17 cellular contexts compared by ENCODE assay signal in genomic region chr1:90347366-90347765, GRCh38.
"Had no signal": no experiment of that assay in that cellular context is flagged by ENCODE, and none has a peak within 500 bp of the region (broad histone marks: within the 10 kb centered on the region; RNA-seq: fewer than 3 reads in every experiment).

No MANE protein-coding gene starts in this region.

- H3K4me1 Mint-ChIP-seq: activated CD4-positive, alpha-beta T cell treated with anti-CD3 and anti-CD28 coated beads, Interleukin-2, amount 10 ng/mL, durations not matched to agents 7 days and 5 days; mesothelial cell of epicardium; naive B cell had no signal

- H3K36me3 ChIP-seq: esophagus squamous epithelium, left ventricle myocardium inferior, right atrium auricular region, tibial nerve had no signal

- H3K4me1 ChIP-seq: left ventricle myocardium inferior, right atrium auricular region, tibial nerve had no signal

- H3K27ac ChIP-seq: esophagus squamous epithelium, left ventricle myocardium inferior, right atrium auricular region, tibial nerve had no signal

- ATAC-seq: activated naive CD4-positive, alpha-beta T cell treated with anti-CD3 and anti-CD28 coated beads, Interleukin-2, amount 50 U/mL, for 72 hours had no signal

- H3K27me3 Mint-ChIP-seq: naive B cell had no signal

- H3K27ac Mint-ChIP-seq: activated CD4-positive, alpha-beta T cell treated with anti-CD3 and anti-CD28 coated beads, Interleukin-2, amount 10 ng/mL, durations not matched to agents 7 days and 5 days; activated naive CD4-positive, alpha-beta T cell treated with anti-CD3 and anti-CD28 coated beads, Interleukin-2, amount 50 U/mL, for 72 hours; brain; mesothelial cell of epicardium; naive B cell had no signal

- H3K4me3 ChIP-seq: esophagus squamous epithelium, left ventricle myocardium inferior, right atrium auricular region, smooth muscle cell, tibial nerve had no signal

- DNase-seq: activated CD4-positive, alpha-beta T cell treated with anti-CD3 and anti-CD28 coated beads, Interleukin-2, amount 10 ng/mL, durations not matched to agents 7 days and 5 days; activated CD4-positive, CD25-positive, alpha-beta regulatory T cell; activated T-cell treated with anti-CD3 and anti-CD28 coated beads, Interleukin-2, amount 50 U/mL, for 1 hour; amygdala; cerebellar nuclear complex; dermis blood vessel endothelial cell; esophagus squamous epithelium; foreskin fibroblast; left ventricle myocardium inferior; naive B cell; T-helper 2 cell had no signal

- H3K4me3 Mint-ChIP-seq: activated CD4-positive, alpha-beta T cell treated with anti-CD3 and anti-CD28 coated beads, Interleukin-2, amount 10 ng/mL, durations not matched to agents 7 days and 5 days; brain; mesothelial cell of epicardium; naive B cell had no signal

- H3K36me3 Mint-ChIP-seq: activated naive CD4-positive, alpha-beta T cell treated with anti-CD3 and anti-CD28 coated beads, Interleukin-2, amount 50 U/mL, for 72 hours; brain; mesothelial cell of epicardium had no signal

- H3K27me3 ChIP-seq: right atrium auricular region, tibial nerve had no signal
